ENCODE assay signal across 8 cellular contexts in genomic region chr7:98021588-98022351, GRCh38. TPM values are rescaled to one million over a fixed set of nuclear protein-coding genes. Genes with fewer than 3 reads are reported as not detected.
DNase-seq lines count a peak whose midpoint lies in the region; ATAC-seq, FAIRE-seq and TF ChIP-seq lines count a peak whose summit lies in the region.

No MANE protein-coding gene starts in this region.

- H3K23ac ChIP-seq in trophoblast cell (ENCODE audit: low read length), result no peak overlapping the region

- H3K9ac ChIP-seq in trophoblast cell (ENCODE audit: low read length), result no peak overlapping the region

- H3K4me1 ChIP-seq in trophoblast cell (ENCODE audit: control insufficient read depth in 1 of 2, insufficient read depth in 2 of 2, low read length in 2 of 2) (no peaks in the 10 kb centered on the region), upper lobe of left lung (no peaks in the 10 kb centered on the region)

- H3K14ac ChIP-seq in trophoblast cell (ENCODE audit: low read length), result no peak overlapping the region

- H3K4me3 ChIP-seq in trophoblast cell (ENCODE audit: low read depth, low read length) (no peak overlapping the region), upper lobe of left lung (no peak overlapping the region)

- TF ChIP-seq CTCF in upper lobe of left lung (IDR thresholded peaks at IDR 0.05), result peak; percentile 80 to 93 (median 88)

- no peaks in the 10 kb centered on the region for H3K79me1 ChIP-seq in trophoblast cell (ENCODE audit: low read length)

- no peak overlapping the region for H2AFZ ChIP-seq in trophoblast cell (ENCODE audit: insufficient read depth, low read length, poor library complexity)

- FAIRE-seq in H54 (lab: Jason Lieb, UNC), result no peak

- H3K79me2 ChIP-seq in trophoblast cell (ENCODE audit: control insufficient read depth, insufficient read depth, low read length, poor library complexity), result no peaks in the 10 kb centered on the region

- no peaks in the 10 kb centered on the region for H3K27me3 ChIP-seq in trophoblast cell (ENCODE audit: insufficient read depth, low read length)
- H3K27me3 ChIP-seq in upper lobe of left lung, result no peaks in the 10 kb centered on the region

- no peak overlapping the region for H4K12ac ChIP-seq in trophoblast cell (ENCODE audit: low read depth, low read length)

- H3K36me3 ChIP-seq in trophoblast cell (ENCODE audit: control insufficient read depth in 1 of 2, insufficient read depth in 2 of 2, low read length in 2 of 2), result no peaks in the 10 kb centered on the region
- H3K36me3 ChIP-seq in upper lobe of left lung, result no peaks in the 10 kb centered on the region

- H3K18ac ChIP-seq in trophoblast cell (ENCODE audit: low read length), result no peak overlapping the region

- no CpG with 5 or more reads among the region's 18 CpGs for WGBS in trophoblast cell (ENCODE audit: extremely low coverage, insufficient coverage, insufficient read length)
- WGBS in upper lobe of left lung, 2 donors, result 24 to 29% methylated on average over 17 to 18 of the region's 18 CpGs

- no peak for TF ChIP-seq EP300 in upper lobe of left lung (IDR thresholded peaks at IDR 0.05)

- H2BK12ac ChIP-seq in trophoblast cell (ENCODE audit: low read length), result no peak overlapping the region

- no peak overlapping the region for H3K4ac ChIP-seq in trophoblast cell (ENCODE audit: low read depth, low read length)

- H2BK120ac ChIP-seq in trophoblast cell (ENCODE audit: insufficient read depth, low read length, poor library complexity), result no peak overlapping the region

- no peak overlapping the region for H2BK5ac ChIP-seq in trophoblast cell (ENCODE audit: low read depth, low read length, poor library complexity)

- no peak for TF ChIP-seq POLR2A in H54 (IDR thresholded peaks at IDR 0.05; ENCODE audit: low read depth, low read length)
- peak in 1 of 4 donors; percentile 8 for TF ChIP-seq POLR2A in upper lobe of left lung (IDR thresholded peaks at IDR 0.05)

- no peaks in the 10 kb centered on the region for H3K9me3 ChIP-seq in trophoblast cell (ENCODE audit: insufficient read depth, low read depth, low read length)
- no peaks in the 10 kb centered on the region for H3K9me3 ChIP-seq in upper lobe of left lung

- no peak overlapping the region for H2AK5ac ChIP-seq in trophoblast cell (ENCODE audit: low read length)

- ATAC-seq in SK-N-SH treated with all-trans-retinoic acid at 6 μM for 48 hours, result peak; percentile 97
- peak; percentile 77 to 81 for ATAC-seq in upper lobe of left lung (ENCODE audit: low FRiP score in 2 of 2)

- DNase-seq in DMS153 treated with DMSO at 0.1 percent for 48 hours (lab: John Stamatoyannopoulos, UW; ENCODE audit: unreplicated experiment) (peak; percentile 64), H54 (ENCODE audit: insufficient read length, low spot score) (peak; percentile 79), NAMALWA (ENCODE audit: low spot score) (peak; percentile 86), glomerular visceral epithelial cell (ENCODE audit: extremely low spot score) (peak; percentile 61), trophoblast cell (peak; percentile 45 to 86), upper lobe of left lung (peak; percentile 81 to 96)
- DNase-seq in activated naive CD4-positive, alpha-beta T cell (lab: John Stamatoyannopoulos, UW), result peak; percentile 68 to 78 (median 73)

- no peak overlapping the region for H3K4me2 ChIP-seq in trophoblast cell (ENCODE audit: low read length)

- no peak overlapping the region for H4K91ac ChIP-seq in trophoblast cell (ENCODE audit: low read depth, low read length)

- H3K27ac ChIP-seq in trophoblast cell (ENCODE audit: low read depth, low read length), result no peak overlapping the region
- no peak overlapping the region for H3K27ac ChIP-seq in upper lobe of left lung

- H4K8ac ChIP-seq in trophoblast cell (ENCODE audit: low read depth, low read length), result no peak overlapping the region

TF ChIP-seq in SK-N-SH treated with all-trans-retinoic acid at 6 μM for 48 hours, 23 proteins besides CTCF, POLR2A, EP300 and RAD21:
- TF ChIP-seq ISL1 (CRISPR knock-in tag; IDR thresholded peaks at IDR 0.05), result no peak
- no peak for TF ChIP-seq SNAI2 (CRISPR knock-in tag; IDR thresholded peaks at IDR 0.05)
- TF ChIP-seq ZFP30 (CRISPR knock-in tag; IDR thresholded peaks at IDR 0.05), result no peak
- no peak for TF ChIP-seq ESRRG (CRISPR knock-in tag; IDR thresholded peaks at IDR 0.05)
- no peak for TF ChIP-seq ZFP3 (CRISPR knock-in tag; IDR thresholded peaks at IDR 0.05)
- TF ChIP-seq CSDC2 (CRISPR knock-in tag; IDR thresholded peaks at IDR 0.05), result no peak
- no peak for TF ChIP-seq TOX (CRISPR knock-in tag; IDR thresholded peaks at IDR 0.05; ENCODE audit: borderline replicate concordance)

RNA-seq across cellular contexts. Expression of gene OCM2, which starts 31.8 kb away (rescaled TPM):
- not detected in 2 replicates for polyA plus RNA-seq in trophoblast cell (2013)
- not detected for total RNA-seq in upper lobe of left lung
